Comparison of ENCODE assay signal across 8 cellular contexts in the genomic region with DNA sequence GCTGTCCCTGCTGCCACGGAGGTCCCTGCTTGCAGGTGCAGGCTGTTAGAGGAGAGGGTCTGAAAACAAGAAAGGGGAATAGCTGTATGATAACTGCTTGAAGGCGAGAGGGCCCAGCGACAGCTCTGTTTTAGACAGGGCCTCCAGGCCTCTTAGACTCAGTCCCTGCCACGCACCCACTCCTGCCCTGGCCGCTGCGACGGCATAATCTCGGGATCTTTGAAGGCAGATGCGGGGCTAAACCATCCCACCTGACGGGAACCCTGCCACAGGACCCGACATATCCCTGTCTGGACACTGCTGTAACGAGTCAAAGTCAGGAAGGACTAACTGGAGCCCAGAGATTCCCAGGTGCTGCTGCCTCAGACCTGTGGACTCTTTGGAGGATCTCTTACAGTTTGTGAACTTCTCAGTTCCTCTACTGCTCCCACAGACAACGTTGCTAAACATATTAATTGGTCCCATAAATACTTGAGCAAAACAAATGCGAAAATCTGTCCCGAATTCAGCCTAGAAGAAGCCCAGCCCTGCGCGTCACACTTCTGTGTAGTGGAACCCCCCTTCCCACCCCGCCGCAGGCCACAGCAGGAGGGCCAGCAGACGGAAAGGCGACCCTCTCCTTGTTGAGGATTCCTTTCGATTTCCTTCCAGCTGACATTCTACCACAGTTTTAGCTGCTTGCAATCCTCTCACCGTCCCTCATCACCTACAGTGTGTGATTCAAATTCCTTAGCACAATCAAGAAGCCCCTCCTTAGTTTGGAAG. TPM values are rescaled to one million over a fixed set of nuclear protein-coding genes. Genes with fewer than 3 reads are reported as not detected.
DNase-seq lines count a peak whose midpoint lies in the region; ATAC-seq and TF ChIP-seq lines count a peak whose summit lies in the region.

No MANE protein-coding gene starts in this region.

- H3K4me3 Mint-ChIP-seq in Calu3 (ENCODE audit: low read depth, unreplicated experiment) = peak overlapping the region; percentile 83

- intact Hi-C loops in Calu3 (cut with micrococcal nuclease; ENCODE audit: unreplicated experiment) = loop anchor here (10.0 kb wide), 2 partner anchors 90 to 170 kb away; a partner anchor contains a TSS
- intact Hi-C loops in lower lobe of right lung (cut with DNase I) = no loop called here

- ATAC-seq in GM21526 (IDR thresholded peaks at IDR 0.05; ENCODE audit: low FRiP score, unreplicated experiment) = peak; percentile 4
- peak; percentile 3 to 10 for ATAC-seq in lower lobe of right lung
- ATAC-seq in upper lobe of left lung (ENCODE audit: low FRiP score in 2 of 2) = peak in 1 of 2 donors; percentile 1

- TF ChIP-seq POLR2A in upper lobe of left lung (IDR thresholded peaks at IDR 0.05) = peak in 1 of 4 donors; percentile 13

- peak overlapping the region; percentile 77 for H3K27ac Mint-ChIP-seq in Calu3 (ENCODE audit: unreplicated experiment)

- H3K9me3 ChIP-seq in lower lobe of right lung (no peaks in the 10 kb centered on the region), upper lobe of left lung (no peaks in the 10 kb centered on the region)

- DNase-seq in Calu3 (peak; percentile 2), LNCaP clone FGC (ENCODE audit: low read depth) (no peak), choroid plexus epithelial cell (ENCODE audit: low read depth) (peak; percentile 39), lower lobe of right lung (peak; percentile 56), upper lobe of left lung (no peak), SKM-1 (lab: John Stamatoyannopoulos, UW; ENCODE audit: unreplicated experiment) (no peak), LoVo (ENCODE audit: low spot score) (no peak)

- TF ChIP-seq CTCF in Calu3 (IDR thresholded peaks at IDR 0.05; ENCODE audit: unreplicated experiment) (no peak), LNCaP clone FGC (IDR thresholded peaks at IDR 0.05; ENCODE audit: control insufficient read depth, extremely low read depth, insufficient read depth) (no peak), choroid plexus epithelial cell (conservative IDR thresholded peaks at IDR 0.05; ENCODE audit: low read depth, low read length) (no peak), lower lobe of right lung (IDR thresholded peaks at IDR 0.05) (no peak), upper lobe of left lung (IDR thresholded peaks at IDR 0.05) (no peak)

- CTCF ChIA-PET in Calu3 (lab: Charles Lee) = interaction anchor here (0.6 to 0.7 kb wide), 2 partner anchors 43 to 215 kb away, joined by 3 to 4 read pairs; no protein-coding TSS in a partner anchor

- H3K4me3 ChIP-seq in LNCaP clone FGC (ENCODE audit: low read depth, low read length) (peak overlapping the region; percentile 90), choroid plexus epithelial cell (ENCODE audit: low read depth, low read length) (peak overlapping the region; percentile 99), lower lobe of right lung (peak overlapping the region; percentile 100), upper lobe of left lung (peak overlapping the region; percentile 75 to 95 (median 88))

- no peaks in the 10 kb centered on the region for H3K27me3 Mint-ChIP-seq in Calu3 (ENCODE audit: unreplicated experiment)

- H3K36me3 ChIP-seq in lower lobe of right lung = peaks cover 10% of the 10 kb centered on the region
- H3K36me3 ChIP-seq in upper lobe of left lung = peaks cover 0 to 10% (median 2%) of the 10 kb centered on the region in 4 donors

- no peak for TF ChIP-seq EP300 in upper lobe of left lung (IDR thresholded peaks at IDR 0.05)

- peaks cover 20% of the 10 kb centered on the region for H3K4me1 Mint-ChIP-seq in Calu3 (ENCODE audit: low read depth, unreplicated experiment)

- BruUV-seq in Calu3 (replicated peaks; lab: Mats Ljungman, UMichigan) = TSS peak; percentile 45

- no peaks in the 10 kb centered on the region for H3K9me3 Mint-ChIP-seq in Calu3 (ENCODE audit: low read depth, unreplicated experiment)

- H3K27me3 ChIP-seq in lower lobe of right lung (ENCODE audit: low read depth) (no peaks in the 10 kb centered on the region), upper lobe of left lung (no peaks in the 10 kb centered on the region)

- 7 to 19% methylated on average over 15 to 23 of the region's 23 CpGs for WGBS in upper lobe of left lung, 2 donors

- H3K4me1 ChIP-seq in lower lobe of right lung (peaks cover 46% of the 10 kb centered on the region), upper lobe of left lung (peaks cover 43 to 75% (median 57%) of the 10 kb centered on the region in 4 donors)

- peaks cover 29% of the 10 kb centered on the region for H3K36me3 Mint-ChIP-seq in Calu3 (ENCODE audit: insufficient read depth, unreplicated experiment)

- peak overlapping the region; percentile 97 for H3K27ac ChIP-seq in lower lobe of right lung
- peak overlapping the region; percentile 95 to 97 (median 96) for H3K27ac ChIP-seq in upper lobe of left lung

RNA-seq across cellular contexts. Expression of a gene that starts 1.0 kb away (rescaled TPM):
- 18.9 and 20.3 TPM in 2 replicates for total RNA-seq in Calu3 (2022)
- 20.2 TPM for total RNA-seq in lower lobe of right lung
- 10 to 100 TPM; 13.0 to 38.9 (median 21.6) TPM for total RNA-seq in upper lobe of left lung

RNA-seq across cellular contexts. Expression of a gene that starts 38.3 kb away (rescaled TPM):
- total RNA-seq in Calu3 (2022) (1.5 and 1.7 TPM in 2 replicates), lower lobe of right lung (15.7 TPM), upper lobe of left lung (10 to 100 TPM; 11.2 to 32.5 (median 16.1) TPM)

Comparison
In these comparisons a context has a peak if more than half of its experiments do, and no peak if none do; other contexts are left out.
1. DNase-seq: peak in Calu3 (single experiment), choroid plexus epithelial cell (single experiment) and lower lobe of right lung (single experiment); none in LNCaP clone FGC (single experiment), upper lobe of left lung (0 of 2), SKM-1 (single experiment) and LoVo (single experiment).
2. Peak in every context shown above with its lines, with median percentiles within 50 percentile points of each other: H3K4me3 ChIP-seq.